Comparison of ENCODE assay signal across 4 cellular contexts in genomic region chr17:16795894-16796293, GRCh38.
DNase-seq lines count a peak whose midpoint lies in the region; TF ChIP-seq lines count a peak whose summit lies in the region.
"Not testable (repeated sequence)": the region's sequence is repeated elsewhere in the genome, so short reads cannot be mapped to it uniquely, and the experiment has no call there.

No MANE protein-coding gene starts in this region.

- H4K5ac ChIP-seq in H9 (ENCODE audit: insufficient read length, low read depth, low read length): not testable (repeated sequence)

- H4K8ac ChIP-seq in H9 (replicated peaks; ENCODE audit: insufficient read length, low read depth, low read length): not testable (repeated sequence)

- H3K79me1 ChIP-seq in H9 (ENCODE audit: insufficient read depth, low read depth, low read length, poor library complexity, severe bottlenecking): not testable (repeated sequence)

- not testable (repeated sequence) for H3K9me3 ChIP-seq in H9 (ENCODE audit: control insufficient read depth, low read depth, low read length); endodermal cell (ENCODE audit: control insufficient read depth, low read length)

- H3K23ac ChIP-seq in H9 (ENCODE audit: insufficient read length, low read depth, low read length): not testable (repeated sequence)

- not testable (repeated sequence) for TF ChIP-seq CTCF in H9 (conservative IDR thresholded peaks at IDR 0.05); HFFc6 (IDR thresholded peaks at IDR 0.05); endodermal cell (conservative IDR thresholded peaks at IDR 0.05)

- not testable (repeated sequence) for H3K27me3 ChIP-seq in H9 (ENCODE audit: insufficient read depth, low read length); endodermal cell (ENCODE audit: control insufficient read depth, insufficient read depth, low read length, poor library complexity, severe bottlenecking)

- not testable (repeated sequence) for H2BK5ac ChIP-seq in H9 (ENCODE audit: insufficient read length, low read length)

- H2AFZ ChIP-seq in H9 (ENCODE audit: low read length): not testable (repeated sequence)

- H3K79me2 ChIP-seq in H9 (ENCODE audit: insufficient read depth, low read length): not testable (repeated sequence)

- not testable (repeated sequence) for H4K20me1 ChIP-seq in H9 (ENCODE audit: control insufficient read depth, insufficient read depth, insufficient read length)

- not testable (repeated sequence) for H2AK5ac ChIP-seq in H9 (ENCODE audit: insufficient read length, low read length)

- DNase-seq in H9 (peak; percentile 23), endodermal cell (peak; percentile 36), posterior vena cava (ENCODE audit: low spot score) (peak; percentile 62)
- DNase-seq in HFFc6: not testable (repeated sequence)

- H3K4me1 Mint-ChIP-seq in H9: not testable (repeated sequence)
- peaks cover 12% of the 10 kb centered on the region for H3K4me1 Mint-ChIP-seq in HFFc6 (ENCODE audit: low read depth)
- H3K4me1 Mint-ChIP-seq in endodermal cell: peaks cover 10% of the 10 kb centered on the region

- H3K27ac Mint-ChIP-seq in H9 (peak overlapping the region in 1 of 3 experiments; percentile 70; a peak in 1 of 7 replicates), HFFc6 (peak overlapping the region; percentile 38; the same call in 1 of the 2 replicates)
- H3K27ac Mint-ChIP-seq in endodermal cell: not testable (repeated sequence)

- H3K4me3 ChIP-seq in endodermal cell (ENCODE audit: low read length): not testable (repeated sequence)

- not testable (repeated sequence) for H3T11ph ChIP-seq in H9 (ENCODE audit: low read length)

- not testable (repeated sequence) for H4K91ac ChIP-seq in H9 (ENCODE audit: insufficient read length, low read depth, low read length)

- H3K4me2 ChIP-seq in H9 (ENCODE audit: insufficient read depth, insufficient read length, low read length): not testable (repeated sequence)

- H3K56ac ChIP-seq in H9 (ENCODE audit: insufficient read length, low read depth, low read length): not testable (repeated sequence)

- H3K36me3 ChIP-seq in endodermal cell (ENCODE audit: control insufficient read depth, insufficient read depth, low read length): not testable (repeated sequence)

- not testable (repeated sequence) for H2BK15ac ChIP-seq in H9 (ENCODE audit: low read depth, low read length)

- H3K14ac ChIP-seq in H9 (ENCODE audit: insufficient read depth, low read length): not testable (repeated sequence)

- not testable (repeated sequence) for H3K23me2 ChIP-seq in H9 (ENCODE audit: insufficient read length, low read depth, low read length, poor library complexity, severe bottlenecking)

- H3K27ac ChIP-seq in H9 (ENCODE audit: insufficient read length, low read depth, low read length); endodermal cell (ENCODE audit: low read depth, low read length): not testable (repeated sequence)

- H2BK12ac ChIP-seq in H9 (ENCODE audit: insufficient read length, low read depth, low read length): not testable (repeated sequence)

- H2BK20ac ChIP-seq in H9 (ENCODE audit: low read depth, low read length, poor library complexity, severe bottlenecking): not testable (repeated sequence)

- not testable (repeated sequence) for H3K9me3 Mint-ChIP-seq in H9, HFFc6, endodermal cell

- H2BK120ac ChIP-seq in H9 (ENCODE audit: low read depth, low read length, poor library complexity, severe bottlenecking): not testable (repeated sequence)

- not testable (repeated sequence) for H3K4ac ChIP-seq in H9 (ENCODE audit: low read depth, low read length)

- not testable (repeated sequence) for H3K4me1 ChIP-seq in H9 (ENCODE audit: insufficient read depth, low read length); endodermal cell (ENCODE audit: control insufficient read depth, insufficient read depth, low read length)

- not testable (repeated sequence) for H3K18ac ChIP-seq in H9 (ENCODE audit: insufficient read length, low read depth, low read length)

- H3K36me3 Mint-ChIP-seq in H9 (ENCODE audit: insufficient read depth in 1 of 3, low read depth in 3 of 3); HFFc6 (ENCODE audit: low read depth); endodermal cell (ENCODE audit: low read depth): not testable (repeated sequence)

- not testable (repeated sequence) for H3K27me3 Mint-ChIP-seq in H9 (ENCODE audit: low read depth); HFFc6 (ENCODE audit: insufficient read depth); endodermal cell (ENCODE audit: insufficient read depth)

- H3K4me3 Mint-ChIP-seq in H9, HFFc6, endodermal cell: not testable (repeated sequence)

- intact Hi-C loops in posterior vena cava (cut with DNase I): not testable (repeated sequence)

- not testable (repeated sequence) for H3K9ac ChIP-seq in H9 (ENCODE audit: extremely low read depth, insufficient read length, low read length); endodermal cell (ENCODE audit: extremely low read depth, low read length, poor library complexity, severe bottlenecking)

- WGBS in H9 (ENCODE audit: extremely low coverage, insufficient read length, low lambda C conversion rate): no CpG with 5 or more reads among the region's 7 CpGs
- WGBS in endodermal cell (ENCODE audit: insufficient coverage in 1 of 2, insufficient read length in 1 of 2), 2 experiments: 93% methylated on average over 6 of the region's 7 CpGs; no CpG with 5 or more reads in 1 of the 2 experiments
